Comparison of ENCODE assay signal across 9 cellular contexts in genomic region chr13:66312312-66313087, GRCh38.
A peak's percentile ranks its signal among the peaks of the same experiment; 100 is the strongest.
DNase-seq lines count a peak whose midpoint lies in the region; TF ChIP-seq lines count a peak whose summit lies in the region.
"Had no signal": no experiment of that assay in that cellular context is flagged by ENCODE, and none has a peak within 500 bp of the region (broad histone marks: within the 10 kb centered on the region; RNA-seq: fewer than 3 reads in every experiment).

No MANE protein-coding gene starts in this region.

- CTCF ChIA-PET in AG04449 (lab: Yijun Ruan, JAX): no interaction called here
- CTCF ChIA-PET in activated CD4-positive, alpha-beta memory T cell treated with anti-CD3 and anti-CD28 coated beads for 36 hours (lab: Charles Lee): no interaction called here

- intact Hi-C loops in activated CD4-positive, alpha-beta memory T cell treated with anti-CD3 and anti-CD28 coated beads for 36 hours (cut with micrococcal nuclease): no loop called here

- H3K4me3 ChIP-seq in AG04449 (ENCODE audit: low read depth, low read length): no peak overlapping the region
- no peak overlapping the region for H3K4me3 ChIP-seq in astrocyte of the cerebellum (ENCODE audit: low read depth, low read length)

- POLR2A ChIA-PET in AG04449 (lab: Yijun Ruan, JAX): no interaction called here
- POLR2A ChIA-PET in activated CD4-positive, alpha-beta memory T cell treated with anti-CD3 and anti-CD28 coated beads for 36 hours (lab: Charles Lee): no interaction called here

- in situ Hi-C loops in astrocyte of the cerebellum (cut with HindIII; ENCODE audit: low sequenced_read_pairs): no loop called here

- peaks cover 21% of the 10 kb centered on the region for H3K4me1 Mint-ChIP-seq in HFFc6 (ENCODE audit: low read depth)
- H3K4me1 Mint-ChIP-seq in activated CD4-positive, alpha-beta memory T cell treated with anti-CD3 and anti-CD28 coated beads for 36 hours (ENCODE audit: low read depth): no peaks in the 10 kb centered on the region

- no peaks in the 10 kb centered on the region for H3K9me3 Mint-ChIP-seq in HFFc6
- H3K9me3 Mint-ChIP-seq in activated CD4-positive, alpha-beta memory T cell treated with anti-CD3 and anti-CD28 coated beads for 36 hours: no peaks in the 10 kb centered on the region

- no peaks in the 10 kb centered on the region for H3K27me3 Mint-ChIP-seq in HFFc6 (ENCODE audit: insufficient read depth)
- no peaks in the 10 kb centered on the region for H3K27me3 Mint-ChIP-seq in activated CD4-positive, alpha-beta memory T cell treated with anti-CD3 and anti-CD28 coated beads for 36 hours

- H3K4me3 Mint-ChIP-seq in HFFc6: no peak overlapping the region; the same call in 1 of the 2 replicates
- H3K4me3 Mint-ChIP-seq in activated CD4-positive, alpha-beta memory T cell treated with anti-CD3 and anti-CD28 coated beads for 36 hours: no peak overlapping the region

- no peak for TF ChIP-seq CTCF in AG04449 (IDR thresholded peaks at IDR 0.05; ENCODE audit: insufficient read depth, low read length, missing control alignments)
- TF ChIP-seq CTCF in HFFc6 (IDR thresholded peaks at IDR 0.05): no peak
- TF ChIP-seq CTCF in astrocyte of the cerebellum (IDR thresholded peaks at IDR 0.05; ENCODE audit: low read depth, low read length, missing control alignments): no peak

- H3K36me3 Mint-ChIP-seq in HFFc6 (ENCODE audit: low read depth): no peaks in the 10 kb centered on the region
- H3K36me3 Mint-ChIP-seq in activated CD4-positive, alpha-beta memory T cell treated with anti-CD3 and anti-CD28 coated beads for 36 hours: no peaks in the 10 kb centered on the region

- peak; percentile 90 for DNase-seq in AG04449 (ENCODE audit: low read depth, low spot score)
- peak; percentile 60 for DNase-seq in HFFc6
- peak; percentile 62 for DNase-seq in astrocyte of the cerebellum (ENCODE audit: low read depth)
- peak; percentile 27 for DNase-seq in left kidney (ENCODE audit: low read depth, low spot score)
- no peak for DNase-seq in activated CD4-positive, alpha-beta memory T cell treated with anti-CD3 and anti-CD28 coated beads for 36 hours
- DNase-seq in COLO829 (ENCODE audit: low spot score): no peak
- DNase-seq in globus pallidus (ENCODE audit: low spot score): no peak
- no peak for DNase-seq in NK-92 (lab: John Stamatoyannopoulos, UW; ENCODE audit: unreplicated experiment)
- DNase-seq: T-helper 2 cell had no signal

- H3K27ac Mint-ChIP-seq in HFFc6: peak overlapping the region; percentile 30; the same call in 1 of the 2 replicates
- H3K27ac Mint-ChIP-seq in activated CD4-positive, alpha-beta memory T cell treated with anti-CD3 and anti-CD28 coated beads for 36 hours: no peak overlapping the region

Comparison
In these comparisons a context has a peak if more than half of its experiments do, and no peak if none do; other contexts are left out.
1. DNase-seq: peak in AG04449 (single experiment), HFFc6 (single experiment), astrocyte of the cerebellum (single experiment) and left kidney (single experiment); none in activated CD4-positive, alpha-beta memory T cell treated with anti-CD3 and anti-CD28 coated beads for 36 hours (single experiment), COLO829 (single experiment), globus pallidus (single experiment) and NK-92 (single experiment).